In the genomic region with DNA sequence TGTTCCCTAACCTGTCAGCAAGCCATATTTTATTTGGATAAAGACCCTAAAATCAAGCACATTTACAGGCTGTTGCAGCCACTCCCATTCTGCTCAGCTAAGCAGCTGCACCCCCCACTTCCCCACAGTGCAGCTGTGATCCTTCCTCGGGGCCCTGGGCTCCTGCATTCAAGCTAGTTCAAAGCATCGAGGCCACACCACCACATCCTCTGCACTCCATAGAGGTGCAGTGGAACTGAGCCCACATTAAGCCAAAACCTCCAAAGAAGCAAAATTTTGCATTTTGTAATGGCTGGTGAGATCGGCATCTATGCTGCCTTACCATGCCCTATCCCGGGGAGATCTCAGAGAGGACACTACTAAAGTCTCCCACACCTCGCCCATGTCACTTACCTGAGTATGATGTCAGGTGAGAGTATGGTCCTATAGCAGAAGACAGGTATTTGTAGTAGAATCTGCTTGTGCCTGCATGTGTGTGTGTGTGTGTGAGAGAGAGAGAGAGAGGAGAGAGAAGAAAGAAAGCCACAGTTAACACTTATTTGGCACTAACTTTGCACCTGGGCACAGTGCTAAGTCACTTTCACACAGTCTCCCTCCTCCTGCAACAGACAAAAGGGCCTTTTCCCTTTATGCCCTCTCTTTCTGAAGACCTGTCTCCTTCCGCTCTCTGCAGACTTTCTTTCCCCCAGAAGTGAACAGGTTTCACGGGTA, we compare ENCODE assay signal across 12 cellular contexts.
DNase-seq lines count a peak whose midpoint lies in the region; ATAC-seq, FAIRE-seq and TF ChIP-seq lines count a peak whose summit lies in the region.
"Had no signal": no experiment of that assay in that cellular context is flagged by ENCODE, and none has a peak within 500 bp of the region (broad histone marks: within the 10 kb centered on the region; RNA-seq: fewer than 3 reads in every experiment).

No MANE protein-coding gene starts in this region.

- DNase-seq in OCI-LY7 (ENCODE audit: low spot score) (peak; percentile 51), occipital lobe (lab: John Stamatoyannopoulos, UW) (no peak), D721Med (ENCODE audit: insufficient read length, low spot score) (no peak), SIG-M5 treated with dmso at 0.1 percent for 504 hours (lab: John Stamatoyannopoulos, UW; ENCODE audit: unreplicated experiment) (no peak)
- DNase-seq in activated CD4-positive, alpha-beta T cell treated with anti-CD3 and anti-CD28 coated beads, Interleukin-2, amount 50 U/mL, for 48 hours = peak; percentile 13 to 22
- DNase-seq in central memory CD8-positive, alpha-beta T cell (ENCODE audit: low spot score in 2 of 2) = peak; percentile 25 to 73
- peak; percentile 32 for DNase-seq in stimulated activated CD8-positive, alpha-beta memory T cell treated with anti-CD3 and anti-CD28 coated beads, Interleukin-4, amount 100 ng/mL, for 48 hours
- DNase-seq: NCI-H1105 treated with DMSO at 0.1 percent for 48 hours, NCI-H748 treated with DMSO at 0.1 percent for 48 hours had no signal

- ATAC-seq in central memory CD8-positive, alpha-beta T cell (replicated peaks; ENCODE audit: extremely low read depth, poor library complexity, severe bottlenecking) = peak; percentile 97
- ATAC-seq in GM19023 (IDR thresholded peaks at IDR 0.05; ENCODE audit: unreplicated experiment) = no peak
- ATAC-seq: gastroesophageal sphincter had no signal

- no peaks in the 10 kb centered on the region for H4K20me1 ChIP-seq in OCI-LY7 (ENCODE audit: insufficient read depth, low read length)

- H3K27me3 Mint-ChIP-seq in central memory CD8-positive, alpha-beta T cell = no peaks in the 10 kb centered on the region

- no peak overlapping the region for H3K4me3 ChIP-seq in OCI-LY7 (ENCODE audit: low read depth, low read length, poor library complexity, severe bottlenecking)
- H3K4me3 ChIP-seq: gastroesophageal sphincter, vagina had no signal

- H2AFZ ChIP-seq in OCI-LY7 (ENCODE audit: low read length) = 0 out of 2 replicates have a peak overlapping the region, but pooled peaks have one; percentile 14

- no peaks in the 10 kb centered on the region for H3K9me3 ChIP-seq in OCI-LY7 (ENCODE audit: low read length)
- H3K9me3 ChIP-seq: gastroesophageal sphincter, vagina had no signal

- BruUV-seq in OCI-LY7 (replicated peaks; lab: Mats Ljungman, UMichigan) = no TSS peak

- no peaks in the 10 kb centered on the region for H3K9me2 ChIP-seq in OCI-LY7 (ENCODE audit: insufficient read depth, low read length)

- H3K36me3 ChIP-seq in OCI-LY7 (ENCODE audit: insufficient read depth, low read length) = no peaks in the 10 kb centered on the region
- H3K36me3 ChIP-seq: gastroesophageal sphincter, vagina had no signal

- peak overlapping the region; percentile 92 for H3K27ac Mint-ChIP-seq in central memory CD8-positive, alpha-beta T cell (ENCODE audit: low read depth)

- CTCF ChIA-PET in OCI-LY7 (lab: Charles Lee; ENCODE audit: unreplicated experiment) = no interaction called here

- TF ChIP-seq CTCF in OCI-LY7 (conservative IDR thresholded peaks at IDR 0.05; ENCODE audit: low read length) (no peak), D721Med (IDR thresholded peaks at IDR 0.05; ENCODE audit: insufficient read depth, missing control alignments) (no peak)

- peaks cover 17% of the 10 kb centered on the region for H3K4me1 ChIP-seq in OCI-LY7 (ENCODE audit: insufficient read depth, low read length, poor library complexity, severe bottlenecking)
- H3K4me1 ChIP-seq: gastroesophageal sphincter, vagina had no signal

- intact Hi-C loops in OCI-LY7 (cut with micrococcal nuclease; ENCODE audit: unreplicated experiment) = no loop called here

- H3K4me3 Mint-ChIP-seq in central memory CD8-positive, alpha-beta T cell = peak overlapping the region; percentile 68

- H3K79me2 ChIP-seq in OCI-LY7 (ENCODE audit: insufficient read depth, low read depth, low read length) = no peaks in the 10 kb centered on the region

- H3K27ac ChIP-seq in OCI-LY7 (ENCODE audit: low read depth, low read length, poor library complexity, severe bottlenecking) = no peak overlapping the region
- H3K27ac ChIP-seq: gastroesophageal sphincter, vagina had no signal

- POLR2A ChIA-PET in OCI-LY7 (lab: Charles Lee) = interaction anchor here (0.7 kb wide), 1 partner anchor 326 kb away, joined by 6 read pairs; no protein-coding TSS in a partner anchor

- H3K9me3 Mint-ChIP-seq in central memory CD8-positive, alpha-beta T cell = no peaks in the 10 kb centered on the region

- no peak for FAIRE-seq in D721Med (lab: Jason Lieb, UNC)

- peaks cover 8% of the 10 kb centered on the region for H3K36me3 Mint-ChIP-seq in central memory CD8-positive, alpha-beta T cell (ENCODE audit: insufficient read depth)

- peaks cover 31% of the 10 kb centered on the region for H3K4me1 Mint-ChIP-seq in central memory CD8-positive, alpha-beta T cell

- no peak overlapping the region for H3K4me2 ChIP-seq in OCI-LY7 (ENCODE audit: low read length)

Comparison
In these comparisons a context has a peak if more than half of its experiments do, and no peak if none do; other contexts are left out.
1. DNase-seq: peak in OCI-LY7 (single experiment), activated CD4-positive, alpha-beta T cell treated with anti-CD3 and anti-CD28 coated beads, Interleukin-2, amount 50 U/mL, for 48 hours (2 of 2), central memory CD8-positive, alpha-beta T cell (2 of 2) and stimulated activated CD8-positive, alpha-beta memory T cell treated with anti-CD3 and anti-CD28 coated beads, Interleukin-4, amount 100 ng/mL, for 48 hours (single experiment); none in occipital lobe (single experiment), D721Med (single experiment) and SIG-M5 treated with dmso at 0.1 percent for 504 hours (single experiment).